ENCODE assay signal across 18 cellular contexts in genomic region chr2:217517402-217517801, GRCh38.
"Had no signal": no experiment of that assay in that cellular context is flagged by ENCODE, and none has a peak within 500 bp of the region (broad histone marks: within the 10 kb centered on the region; RNA-seq: fewer than 3 reads in every experiment).

No MANE protein-coding gene starts in this region.

- H3K4me3 Mint-ChIP-seq: activated naive CD4-positive, alpha-beta T cell treated with anti-CD3 and anti-CD28 coated beads for 36 hours; activated naive CD8-positive, alpha-beta T cell treated with anti-CD3 and anti-CD28 coated beads, Interleukin-2, amount 50 U/mL, for 24 hours; neural crest cell; T-cell had no signal

- H3K4me1 ChIP-seq: ascending aorta, breast epithelium, gastroesophageal sphincter, vagina had no signal

- H3K36me3 Mint-ChIP-seq: T-cell had no signal

- H3K27me3 ChIP-seq: ascending aorta, breast epithelium, gastroesophageal sphincter, tibial artery, vagina had no signal

- H3K4me1 Mint-ChIP-seq: T-cell had no signal

- H3K27me3 Mint-ChIP-seq: activated naive CD8-positive, alpha-beta T cell treated with anti-CD3 and anti-CD28 coated beads, Interleukin-2, amount 50 U/mL, for 24 hours; T-cell had no signal

- H3K9me3 Mint-ChIP-seq: activated naive CD4-positive, alpha-beta T cell treated with anti-CD3 and anti-CD28 coated beads for 36 hours; activated naive CD8-positive, alpha-beta T cell treated with anti-CD3 and anti-CD28 coated beads, Interleukin-2, amount 50 U/mL, for 24 hours; activated T-helper 2 cell treated with anti-CD3 and anti-CD28 coated beads, Interferon-gamma antibody, Interleukin-2, Interleukin-4, amounts not matched to agents 10 μg/mL and 5 μg/mL and 100 μg/mL, durations not matched to agents 14 hours and 24 hours and 36 hours; neural crest cell; T-cell had no signal

- H3K36me3 ChIP-seq: ascending aorta, breast epithelium, gastroesophageal sphincter, tibial artery, vagina had no signal

- H3K27ac ChIP-seq: ascending aorta, breast epithelium, epithelial cell of prostate, gastroesophageal sphincter, tibial artery, vagina had no signal

- H3K27ac Mint-ChIP-seq: activated naive CD4-positive, alpha-beta T cell treated with anti-CD3 and anti-CD28 coated beads for 36 hours; activated naive CD8-positive, alpha-beta T cell treated with anti-CD3 and anti-CD28 coated beads, Interleukin-2, amount 50 U/mL, for 24 hours; activated T-helper 2 cell treated with anti-CD3 and anti-CD28 coated beads, Interferon-gamma antibody, Interleukin-2, Interleukin-4, amounts not matched to agents 10 μg/mL and 5 μg/mL and 100 μg/mL, durations not matched to agents 14 hours and 24 hours and 36 hours; T-cell had no signal

- ATAC-seq: activated naive CD8-positive, alpha-beta T cell treated with anti-CD3 and anti-CD28 coated beads, Interleukin-2, amount 50 U/mL, for 24 hours; gastroesophageal sphincter; T-cell had no signal

- H3K4me3 ChIP-seq: ascending aorta, breast epithelium, gastroesophageal sphincter, tibial artery, vagina had no signal

- FAIRE-seq: keratinocyte had no signal

- H3K9me3 ChIP-seq: ascending aorta, breast epithelium, gastroesophageal sphincter, tibial artery, vagina had no signal

- DNase-seq: activated CD4-positive, CD25-positive, alpha-beta regulatory T cell treated with anti-CD3 and anti-CD28 coated beads, Interleukin-2, amount 50 U/mL, for 72 hours; activated naive CD4-positive, alpha-beta T cell treated with anti-CD3 and anti-CD28 coated beads for 36 hours; activated naive CD8-positive, alpha-beta T cell treated with anti-CD3 and anti-CD28 coated beads, Interleukin-2, amount 50 U/mL, for 24 hours; dermis blood vessel endothelial cell; stimulated activated CD4-positive, alpha-beta T cell treated with anti-CD3 and anti-CD28 coated beads, Interleukin-15, amount 100 ng/mL, for 24 hours; stimulated activated CD4-positive, alpha-beta T cell treated with anti-CD3 and anti-CD28 coated beads, Interleukin-4, amount 100 ng/mL, for 1 hour; stimulated activated naive CD4-positive, alpha-beta T cell; T-cell; T-helper 9 cell; tibial artery had no signal
